In the genomic region with DNA sequence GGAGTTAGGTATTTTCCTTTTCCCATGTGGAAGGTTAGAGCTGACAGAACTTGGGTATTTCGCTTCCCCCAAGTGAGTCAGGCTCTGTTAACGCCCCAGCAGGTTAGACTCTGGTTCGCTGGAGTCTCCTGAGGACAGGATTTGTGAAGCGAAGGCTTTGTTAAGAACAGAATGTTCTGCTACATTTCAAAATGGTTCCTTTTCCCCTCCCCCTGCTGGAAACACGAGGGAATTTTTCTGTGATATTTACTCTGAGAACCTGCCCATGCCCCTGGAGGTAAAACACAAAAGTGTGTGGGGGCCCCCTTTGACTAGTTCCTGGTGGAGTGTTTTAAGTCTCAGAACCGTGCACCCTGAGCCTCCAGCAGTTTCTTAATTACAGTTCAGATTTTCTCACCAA, we compare ENCODE assay signal across 8 cellular contexts.
A peak's percentile ranks its signal among the peaks of the same experiment; 100 is the strongest.
DNase-seq lines count a peak whose midpoint lies in the region; TF ChIP-seq lines count a peak whose summit lies in the region.

No MANE protein-coding gene starts in this region.

- DNase-seq in MV-4-11 (lab: John Stamatoyannopoulos, UW) (peak; percentile 8), cerebellar cortex (ENCODE audit: low spot score) (peak; percentile 69), neural progenitor cell (ENCODE audit: low spot score) (peak; percentile 55), SIG-M5 (lab: John Stamatoyannopoulos, UW) (no peak), SIG-M5 treated with dmso at 0.1 percent for 504 hours (lab: John Stamatoyannopoulos, UW; ENCODE audit: unreplicated experiment) (no peak), NCI-H345 treated with DMSO at 0.1 percent for 48 hours (lab: John Stamatoyannopoulos, UW; ENCODE audit: unreplicated experiment) (no peak)
- DNase-seq in activated CD4-positive, alpha-beta T cell treated with anti-CD3 and anti-CD28 coated beads for 4 hours: no peak

- peaks cover 9% of the 10 kb centered on the region for H3K4me1 Mint-ChIP-seq in neural progenitor cell

- H3K36me3 ChIP-seq in neural progenitor cell: no peaks in the 10 kb centered on the region

- H3K4me1 ChIP-seq in neural progenitor cell: peaks cover 7% of the 10 kb centered on the region

- no peak overlapping the region for H3K9ac ChIP-seq in neural progenitor cell

- no peaks in the 10 kb centered on the region for H4K20me1 ChIP-seq in neural progenitor cell (ENCODE audit: low read depth)

- no peak overlapping the region for H3K27ac ChIP-seq in neural progenitor cell

- H3K4me3 ChIP-seq in neural progenitor cell: no peak overlapping the region

- no peaks in the 10 kb centered on the region for H3F3A ChIP-seq in neural progenitor cell (ENCODE audit: low read depth)

- H2AFZ ChIP-seq in neural progenitor cell (replicated peaks): peak overlapping the region; percentile 89

- H3K27me3 Mint-ChIP-seq in neural progenitor cell (ENCODE audit: insufficient read depth, low read depth): peaks cover 3% of the 10 kb centered on the region

- H3K27me3 ChIP-seq in neural progenitor cell: no peaks in the 10 kb centered on the region

- H3K36me3 Mint-ChIP-seq in neural progenitor cell: no peaks in the 10 kb centered on the region

- H3K4me3 Mint-ChIP-seq in neural progenitor cell: no peak overlapping the region

- TF ChIP-seq CTCF in GM12872 (IDR thresholded peaks at IDR 0.05; ENCODE audit: insufficient read depth, low read depth, low read length) (peak; percentile 11; the same call in 1 of the 3 replicates), neural progenitor cell (IDR thresholded peaks at IDR 0.05) (peak; percentile 55)

- peak overlapping the region; percentile 82 for H3K27ac Mint-ChIP-seq in neural progenitor cell

- H3K79me2 ChIP-seq in neural progenitor cell (ENCODE audit: low read depth): no peaks in the 10 kb centered on the region

- H3K9me3 Mint-ChIP-seq in neural progenitor cell: peaks cover 4% of the 10 kb centered on the region

- H3K4me2 ChIP-seq in neural progenitor cell: no peak overlapping the region

- H3K9me3 ChIP-seq in neural progenitor cell (ENCODE audit: low read depth): no peaks in the 10 kb centered on the region

Comparison
In these comparisons a context has a peak if more than half of its experiments do, and no peak if none do; other contexts are left out.
1. DNase-seq: peak in MV-4-11 (single experiment), cerebellar cortex (single experiment) and neural progenitor cell (single experiment); none in SIG-M5 (single experiment), activated CD4-positive, alpha-beta T cell treated with anti-CD3 and anti-CD28 coated beads for 4 hours (0 of 2), SIG-M5 treated with dmso at 0.1 percent for 504 hours (single experiment) and NCI-H345 treated with DMSO at 0.1 percent for 48 hours (single experiment).